In the genomic region with DNA sequence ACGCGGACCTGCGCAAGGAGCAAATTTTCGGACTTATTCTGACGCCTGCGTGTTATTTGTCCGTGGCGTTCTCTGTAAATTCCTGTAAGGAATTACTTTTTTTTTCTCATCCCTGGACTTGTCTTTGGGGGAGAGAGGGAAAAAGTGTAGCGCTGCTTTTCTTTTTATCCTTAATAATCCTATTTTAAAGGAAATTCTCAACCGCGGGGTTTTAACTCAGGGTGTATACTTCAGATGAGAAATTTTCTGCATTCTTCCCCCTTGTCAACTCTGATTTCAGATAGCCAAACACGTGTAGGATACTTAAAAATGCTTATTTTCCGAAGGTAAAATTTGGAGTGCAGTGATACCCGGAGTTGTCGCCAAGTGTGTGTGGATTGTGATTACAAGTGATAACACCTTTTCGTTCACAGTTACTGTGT, we compare ENCODE assay signal across 8 cellular contexts. TPM values are rescaled to one million over a fixed set of nuclear protein-coding genes. Genes with fewer than 3 reads are reported as not detected.
DNase-seq lines count a peak whose midpoint lies in the region; ATAC-seq and TF ChIP-seq lines count a peak whose summit lies in the region.

No MANE protein-coding gene starts in this region.

- intact Hi-C loops in activated CD8-positive, alpha-beta T cell treated with anti-CD3 and anti-CD28 coated beads for 36 hours (cut with micrococcal nuclease) = loop anchor here (5.0 to 10.0 kb wide), 2 partner anchors 55 to 273 kb away; a partner anchor contains a TSS
- intact Hi-C loops in right cardiac atrium (cut with DNase I) = no loop called here
- intact Hi-C loops in spleen (cut with DNase I; ENCODE audit: low total_unique reads) = loop anchor here (10.0 kb wide), 1 partner anchor 53 kb away; a partner anchor contains a TSS

- H3K36me3 Mint-ChIP-seq in activated T-cell treated with anti-CD3 and anti-CD28 coated beads, Interleukin-2, amount 50 U/mL, for 72 hours (ENCODE audit: insufficient read depth in 2 of 2) = peaks cover 10 to 21% of the 10 kb centered on the region in 2 donors
- peaks cover 22% of the 10 kb centered on the region for H3K36me3 Mint-ChIP-seq in activated CD8-positive, alpha-beta T cell treated with anti-CD3 and anti-CD28 coated beads for 36 hours (ENCODE audit: low read depth)

- H3K4me3 Mint-ChIP-seq in activated T-cell treated with anti-CD3 and anti-CD28 coated beads, Interleukin-2, amount 50 U/mL, for 72 hours = peak overlapping the region; percentile 97 to 99
- H3K4me3 Mint-ChIP-seq in activated CD8-positive, alpha-beta T cell treated with anti-CD3 and anti-CD28 coated beads for 36 hours = peak overlapping the region; percentile 93

- POLR2A ChIA-PET in activated CD8-positive, alpha-beta T cell treated with anti-CD3 and anti-CD28 coated beads for 36 hours (lab: Charles Lee) = no interaction called here

- no peak for ATAC-seq in activated T-cell treated with anti-CD3 and anti-CD28 coated beads, Interleukin-2, amount 50 U/mL, for 72 hours (replicated peaks in 1 of 2)
- no peak for ATAC-seq in activated CD8-positive, alpha-beta T cell treated with anti-CD3 and anti-CD28 coated beads for 36 hours
- ATAC-seq in right cardiac atrium = no peak
- no peak for ATAC-seq in HG02840 (IDR thresholded peaks at IDR 0.05; ENCODE audit: low FRiP score, unreplicated experiment)

- H3K27ac ChIP-seq in right cardiac atrium (ENCODE audit: low read length) (peak overlapping the region; percentile 90), spleen (peak overlapping the region; percentile 74 to 99 (median 96))

- peaks cover 0 to 2% of the 10 kb centered on the region in 2 donors for H3K9me3 Mint-ChIP-seq in activated T-cell treated with anti-CD3 and anti-CD28 coated beads, Interleukin-2, amount 50 U/mL, for 72 hours
- no peaks in the 10 kb centered on the region for H3K9me3 Mint-ChIP-seq in activated CD8-positive, alpha-beta T cell treated with anti-CD3 and anti-CD28 coated beads for 36 hours

- H3K36me3 ChIP-seq in spleen = peaks cover 0 to 17% (median 8%) of the 10 kb centered on the region in 6 donors

- H3K27ac Mint-ChIP-seq in activated T-cell treated with anti-CD3 and anti-CD28 coated beads, Interleukin-2, amount 50 U/mL, for 72 hours = peak overlapping the region; percentile 89
- H3K27ac Mint-ChIP-seq in activated CD8-positive, alpha-beta T cell treated with anti-CD3 and anti-CD28 coated beads for 36 hours = peak overlapping the region; percentile 98

- no peak for TF ChIP-seq POLR2A in spleen (IDR thresholded peaks at IDR 0.05)

- peaks cover 60% of the 10 kb centered on the region for H3K4me1 Mint-ChIP-seq in activated T-cell treated with anti-CD3 and anti-CD28 coated beads, Interleukin-2, amount 50 U/mL, for 72 hours (ENCODE audit: low read depth)
- peaks cover 41% of the 10 kb centered on the region for H3K4me1 Mint-ChIP-seq in activated CD8-positive, alpha-beta T cell treated with anti-CD3 and anti-CD28 coated beads for 36 hours (ENCODE audit: low read depth)

- no peaks in the 10 kb centered on the region for H3K27me3 Mint-ChIP-seq in activated T-cell treated with anti-CD3 and anti-CD28 coated beads, Interleukin-2, amount 50 U/mL, for 72 hours (ENCODE audit: low read depth)
- H3K27me3 Mint-ChIP-seq in activated CD8-positive, alpha-beta T cell treated with anti-CD3 and anti-CD28 coated beads for 36 hours = no peaks in the 10 kb centered on the region

- peaks cover 3% of the 10 kb centered on the region for H3K4me1 ChIP-seq in right cardiac atrium (ENCODE audit: control insufficient read depth, insufficient read depth, low read length)
- peaks cover 28 to 58% (median 48%) of the 10 kb centered on the region in 6 donors for H3K4me1 ChIP-seq in spleen

- no peak for TF ChIP-seq CTCF in activated CD8-positive, alpha-beta T cell treated with anti-CD3 and anti-CD28 coated beads for 36 hours (IDR thresholded peaks at IDR 0.05)
- no peak for TF ChIP-seq CTCF in spleen (IDR thresholded peaks at IDR 0.05 in 8 of 11, conservative IDR thresholded peaks at IDR 0.05 in 3 of 11)
- TF ChIP-seq CTCF in GM10266 (IDR thresholded peaks at IDR 0.05; ENCODE audit: control insufficient read depth, insufficient read depth, low read depth, missing control alignments) = no peak

- WGBS in right cardiac atrium = under 1% methylated on average over 16 of the region's 16 CpGs
- WGBS in spleen, 5 donors = 0 to 1% (median 1%) methylated on average over 16 of the region's 16 CpGs

- H3K9me3 ChIP-seq in right cardiac atrium (ENCODE audit: control insufficient read depth, low read length) = no peaks in the 10 kb centered on the region
- H3K9me3 ChIP-seq in spleen = no peaks in the 10 kb centered on the region

- H3K4me3 ChIP-seq in right cardiac atrium (ENCODE audit: low read length) (peak overlapping the region; percentile 63), spleen (peak overlapping the region; percentile 66 to 92 (median 80))

- CTCF ChIA-PET in activated CD8-positive, alpha-beta T cell treated with anti-CD3 and anti-CD28 coated beads for 36 hours (lab: Charles Lee) = no interaction called here

- no peak for DNase-seq in activated T-cell treated with anti-CD3 and anti-CD28 coated beads, Interleukin-2, amount 50 U/mL, for 72 hours
- DNase-seq in activated T-cell treated with anti-CD3 and anti-CD28 coated beads for 4 hours (no peak), right cardiac atrium (no peak), spleen (no peak), GM10266 (ENCODE audit: extremely low spot score) (no peak), KG1 (lab: John Stamatoyannopoulos, UW) (no peak)
- no peak for DNase-seq in activated CD8-positive, alpha-beta T cell treated with anti-CD3 and anti-CD28 coated beads for 36 hours

- H3K27me3 ChIP-seq in right cardiac atrium (ENCODE audit: control insufficient read depth, insufficient read depth) (no peaks in the 10 kb centered on the region), spleen (replicated peaks in 1 of 7) (no peaks in the 10 kb centered on the region)

RNA-seq across cellular contexts. Expression of a gene that starts 0.9 kb away (rescaled TPM):
- 100 to 1,000 TPM; 113 to 138 TPM for total RNA-seq in activated T-cell treated with anti-CD3 and anti-CD28 coated beads, Interleukin-2, amount 50 U/mL, for 72 hours
- 10 to 100 TPM; 88.9 to 91.0 TPM for total RNA-seq in activated CD8-positive, alpha-beta T cell treated with anti-CD3 and anti-CD28 coated beads for 36 hours
- total RNA-seq in right cardiac atrium (10 to 100 TPM; 23.2 to 26.7 (median 25.9) TPM), spleen (100 to 1,000 TPM in 2 of 7 donors, 10 to 100 TPM in 5; 76.6 to 110 (median 80.8) TPM)
- polyA plus RNA-seq in right cardiac atrium (3.6 TPM), spleen (10 to 100 TPM; 17.5 to 19.8 (median 18.0) TPM)

RNA-seq across cellular contexts. Expression of a gene that starts 55.4 kb away (rescaled TPM):
- total RNA-seq in activated T-cell treated with anti-CD3 and anti-CD28 coated beads, Interleukin-2, amount 50 U/mL, for 72 hours = 10 to 100 TPM; 51.0 to 63.8 TPM
- 10 to 100 TPM; 38.0 to 40.6 TPM for total RNA-seq in activated CD8-positive, alpha-beta T cell treated with anti-CD3 and anti-CD28 coated beads for 36 hours
- total RNA-seq in right cardiac atrium (100 to 1,000 TPM; 103 to 119 (median 112) TPM), spleen (10 to 100 TPM; 56.1 to 84.8 (median 66.1) TPM)
- polyA plus RNA-seq in right cardiac atrium (91.8 TPM), spleen (10 to 100 TPM; 25.3 to 39.2 (median 34.2) TPM)

Comparison
In these comparisons a context has a peak if more than half of its experiments do, and no peak if none do; other contexts are left out.
1. intact Hi-C loops: an anchor here in activated CD8-positive, alpha-beta T cell treated with anti-CD3 and anti-CD28 coated beads for 36 hours (5.0 to 10.0 kb wide) and spleen (10.0 kb wide); none called in right cardiac atrium.